ENCODE assay signal across 17 cellular contexts in genomic region chr15:44015555-44015954, GRCh38.
"Had no signal": no experiment of that assay in that cellular context is flagged by ENCODE, and none has a peak within 500 bp of the region (broad histone marks: within the 10 kb centered on the region; RNA-seq: fewer than 3 reads in every experiment).

No MANE protein-coding gene starts in this region.

- H3K27ac ChIP-seq: esophagus muscularis mucosa, hepatocyte, lower lobe of right lung, neutrophil, sigmoid colon, thoracic aorta had no signal

- H3K4me3 ChIP-seq: esophagus muscularis mucosa, hepatocyte, lower lobe of right lung, sigmoid colon, thoracic aorta had no signal

- H3K9me3 ChIP-seq: esophagus muscularis mucosa, lower lobe of right lung, neutrophil, sigmoid colon, thoracic aorta had no signal

- H3K79me2 ChIP-seq: hepatocyte had no signal

- H3K27me3 ChIP-seq: esophagus muscularis mucosa, hepatocyte, sigmoid colon had no signal

- DNase-seq: activated CD4-positive, alpha-beta T cell treated with anti-CD3 and anti-CD28 coated beads, Interleukin-2, amount 50 U/mL, for 4 hours; activated CD4-positive, CD25-positive, alpha-beta regulatory T cell treated with anti-CD3 and anti-CD28 coated beads, Interleukin-2, amount 50 U/mL, for 72 hours; activated CD8-positive, alpha-beta memory T cell treated with anti-CD3 and anti-CD28 coated beads, Interleukin-2, amount 10 ng/mL, durations not matched to agents 7 days and 5 days; activated gamma-delta T cell; activated T-cell treated with anti-CD3 and anti-CD28 coated beads, Interleukin-2, amount 50 U/mL, for 24 hours; aorta; lower lobe of right lung; naive B cell; posterior cingulate gyrus; sigmoid colon; stimulated activated CD4-positive, alpha-beta T cell treated with anti-CD3 and anti-CD28 coated beads, Interleukin-2, amount 100 ng/mL, for 48 hours; stimulated activated naive CD4-positive, alpha-beta T cell treated with Interleukin-2 at 50 U/mL for 16 hours; SW 1271 had no signal

- H3K4me1 ChIP-seq: esophagus muscularis mucosa, lower lobe of right lung, sigmoid colon had no signal

- ATAC-seq: activated CD8-positive, alpha-beta memory T cell treated with anti-CD3 and anti-CD28 coated beads, Interleukin-2, amount 10 ng/mL, durations not matched to agents 7 days and 5 days; lower lobe of right lung had no signal

- H3K36me3 ChIP-seq: esophagus muscularis mucosa, lower lobe of right lung, neutrophil, sigmoid colon, thoracic aorta had no signal

- H3K4me2 ChIP-seq: hepatocyte had no signal

- H2AFZ ChIP-seq: hepatocyte had no signal
